1 cellular context compared by ENCODE assay signal in genomic region chr9:34379334-34380033, GRCh38.
TF ChIP-seq lines count a peak whose summit lies in the region.

No MANE protein-coding gene starts in this region.

TF ChIP-seq in HepG2, 621 proteins besides CTCF, POLR2A, EP300 and RAD21 (continued from another document and continues in another):
- TF ChIP-seq PRDM4 (CRISPR knock-in tag; IDR thresholded peaks at IDR 0.05; ENCODE audit: borderline replicate concordance) (no peak), ZNF761 (CRISPR knock-in tag; conservative IDR thresholded peaks at IDR 0.05) (0 out of 2 replicates have a peak, but pooled peaks have one; percentile 24), MZF1 (CRISPR knock-in tag; IDR thresholded peaks at IDR 0.05; ENCODE audit: borderline replicate concordance) (no peak), KLF9 (CRISPR knock-in tag; IDR thresholded peaks at IDR 0.05; ENCODE audit: low read depth) (no peak), HINFP (CRISPR knock-in tag; IDR thresholded peaks at IDR 0.05; ENCODE audit: low read depth) (no peak; the same call in 1 of the 2 replicates), SRSF4 (IDR thresholded peaks at IDR 0.05; ENCODE audit: low read depth, low read length, poor library complexity, severe bottlenecking) (no peak), ZNF318 (CRISPR knock-in tag; IDR thresholded peaks at IDR 0.05) (0 out of 2 replicates have a peak, but pooled peaks have one; percentile 14), MLLT10 (CRISPR knock-in tag; IDR thresholded peaks at IDR 0.05) (no peak), RFXANK (CRISPR knock-in tag; IDR thresholded peaks at IDR 0.05) (no peak), ZNF264 (CRISPR knock-in tag; IDR thresholded peaks at IDR 0.05) (no peak), TCF7L2 (IDR thresholded peaks at IDR 0.05; ENCODE audit: low read depth, low read length) (no peak), ZUFSP (CRISPR knock-in tag; IDR thresholded peaks at IDR 0.05; ENCODE audit: borderline replicate concordance) (no peak), STAT6 (CRISPR knock-in tag; IDR thresholded peaks at IDR 0.05; ENCODE audit: borderline replicate concordance) (no peak), GFI1 (CRISPR knock-in tag; IDR thresholded peaks at IDR 0.05; ENCODE audit: borderline replicate concordance) (no peak), NFIB (CRISPR knock-in tag; IDR thresholded peaks at IDR 0.05; ENCODE audit: borderline replicate concordance) (no peak), ZNF512B (CRISPR knock-in tag; IDR thresholded peaks at IDR 0.05; ENCODE audit: borderline replicate concordance) (0 out of 2 replicates have a peak, but pooled peaks have one; percentile 21), KLF13 (CRISPR knock-in tag; IDR thresholded peaks at IDR 0.05) (no peak), MTF1 (CRISPR knock-in tag; IDR thresholded peaks at IDR 0.05) (no peak), JUNB (CRISPR knock-in tag; IDR thresholded peaks at IDR 0.05; ENCODE audit: borderline replicate concordance) (no peak), ZNF7 (CRISPR knock-in tag; IDR thresholded peaks at IDR 0.05) (no peak), ZBTB34 (CRISPR knock-in tag; IDR thresholded peaks at IDR 0.05) (no peak), ZNF17 (CRISPR knock-in tag; IDR thresholded peaks at IDR 0.05) (no peak), ZNF205 (CRISPR knock-in tag; IDR thresholded peaks at IDR 0.05) (peak; percentile 61; the same call in 1 of the 2 replicates), PHF8 (CRISPR knock-in tag; IDR thresholded peaks at IDR 0.05) (peak; percentile 55), PHF21A (CRISPR knock-in tag; IDR thresholded peaks at IDR 0.05) (peak; percentile 61; the same call in 1 of the 2 replicates), PBX3 (CRISPR knock-in tag; IDR thresholded peaks at IDR 0.05; ENCODE audit: borderline replicate concordance) (no peak), NR2F1 (CRISPR knock-in tag; IDR thresholded peaks at IDR 0.05) (peak; percentile 41 to 67; a peak in 3 of 4 replicates), BRF2 (CRISPR knock-in tag; IDR thresholded peaks at IDR 0.05) (peak; percentile 45; the same call in 1 of the 2 replicates), RBM22 (optimal IDR thresholded peaks at IDR 0.05; ENCODE audit: low read length) (no peak), ZNF432 (CRISPR knock-in tag; IDR thresholded peaks at IDR 0.05; ENCODE audit: borderline replicate concordance) (no peak), FOXA1 (IDR thresholded peaks at IDR 0.05) (no peak), FOXA1 (CRISPR knock-in tag; IDR thresholded peaks at IDR 0.05) (no peak)
